In genomic region chr17:75124041-75124818, GRCh38 we compare ENCODE assay signal across 9 cellular contexts. TPM values are rescaled to one million over a fixed set of nuclear protein-coding genes. Genes with fewer than 3 reads are reported as not detected.
DNase-seq lines count a peak whose midpoint lies in the region; ATAC-seq and TF ChIP-seq lines count a peak whose summit lies in the region.
"Had no signal": no experiment of that assay in that cellular context is flagged by ENCODE, and none has a peak within 500 bp of the region (broad histone marks: within the 10 kb centered on the region; RNA-seq: fewer than 3 reads in every experiment).

No MANE protein-coding gene starts in this region.

- CTCF ChIA-PET in Panc1 (lab: Charles Lee), result interaction anchor here (0.8 to 1.9 kb wide), 2 partner anchors 10 to 65 kb away, joined by 4 to 8 read pairs; no protein-coding TSS in a partner anchor

- POLR2A ChIA-PET in Panc1 (lab: Charles Lee), result interaction anchor here (0.6 to 0.9 kb wide), 3 partner anchors 10 to 89 kb away, joined by 3 to 26 read pairs (median 5); no protein-coding TSS in a partner anchor

- H3K4me1 ChIP-seq in Panc1 (ENCODE audit: control insufficient read depth, insufficient read depth, low read length) (peaks cover 27% of the 10 kb centered on the region), hepatocyte (ENCODE audit: insufficient read depth) (peaks cover 14% of the 10 kb centered on the region)

- in situ Hi-C loops in Panc1 (cut with HindIII; ENCODE audit: low pct_unique_long_range_greater_than_20kb, low sequenced_read_pairs), result no loop called here

- TF ChIP-seq CTCF in Panc1 (IDR thresholded peaks at IDR 0.05) (no peak), hepatocyte (IDR thresholded peaks at IDR 0.05; ENCODE audit: poor library complexity) (no peak)

- DNase-seq in COLO668 (lab: John Stamatoyannopoulos, UW; ENCODE audit: unreplicated experiment) (peak; percentile 87), Panc1 (ENCODE audit: low read depth, low spot score) (peak; percentile 89), hepatocyte (ENCODE audit: low spot score) (peak; percentile 91), NCI-H146 (lab: John Stamatoyannopoulos, UW) (no peak)
- DNase-seq in activated effector memory CD4-positive, alpha-beta T cell treated with anti-CD3 and anti-CD28 coated beads, Interleukin-2, amount 50 U/mL, for 16 hours, result peak; percentile 90
- peak; percentile 68 to 69 for DNase-seq in stimulated activated CD4-positive, alpha-beta T cell treated with anti-CD3 and anti-CD28 coated beads, Interleukin-2, amount 100 ng/mL, for 24 hours

- ATAC-seq in Panc1 (peak; percentile 94), HG03039 (IDR thresholded peaks at IDR 0.05; ENCODE audit: unreplicated experiment) (no peak), GM18907 (IDR thresholded peaks at IDR 0.05; ENCODE audit: unreplicated experiment) (no peak)

- H3K79me2 ChIP-seq in hepatocyte, result peaks cover 12% of the 10 kb centered on the region

- intact Hi-C loops in Panc1 (cut with micrococcal nuclease; ENCODE audit: unreplicated experiment), result no loop called here

- 76% methylated on average over 19 of the region's 19 CpGs for WGBS in hepatocyte (ENCODE audit: low lambda C conversion rate, missing lambda C conversion rate)

- H3K9me2 ChIP-seq in hepatocyte (replicated peaks; ENCODE audit: insufficient read depth), result no peaks in the 10 kb centered on the region

- no peaks in the 10 kb centered on the region for H3K36me3 ChIP-seq in Panc1 (ENCODE audit: control insufficient read depth, insufficient read depth, low read length)
- no peaks in the 10 kb centered on the region for H3K36me3 ChIP-seq in hepatocyte (replicated peaks; ENCODE audit: insufficient read depth, low read depth)

- H3K4me3 ChIP-seq in Panc1 (ENCODE audit: low read depth in 2 of 2, low read length in 2 of 2), result no peak overlapping the region
- no peak overlapping the region for H3K4me3 ChIP-seq in hepatocyte
- H3K4me3 ChIP-seq: dorsolateral prefrontal cortex had no signal

- peak overlapping the region; percentile 59 for H3K4me2 ChIP-seq in hepatocyte

- no peaks in the 10 kb centered on the region for H4K20me1 ChIP-seq in hepatocyte (ENCODE audit: insufficient read depth, poor library complexity, severe bottlenecking)

- BruUV-seq in Panc1 (replicated peaks; lab: Mats Ljungman, UMichigan), result no TSS peak

- no peak overlapping the region for H2AFZ ChIP-seq in hepatocyte

- H3K9me3 ChIP-seq in Panc1 (ENCODE audit: control insufficient read depth, insufficient read depth, low read depth, low read length) (no peaks in the 10 kb centered on the region), hepatocyte (ENCODE audit: low read depth) (no peaks in the 10 kb centered on the region)

- H3K27me3 ChIP-seq in Panc1 (ENCODE audit: control insufficient read depth, insufficient read depth, low read length) (no peaks in the 10 kb centered on the region), hepatocyte (no peaks in the 10 kb centered on the region)
- H3K27me3 ChIP-seq: dorsolateral prefrontal cortex had no signal

- peak overlapping the region; percentile 90 for H3K27ac ChIP-seq in Panc1 (ENCODE audit: low read length)
- H3K27ac ChIP-seq in hepatocyte, result peak overlapping the region; percentile 96

RNA-seq across cellular contexts. Expression of gene NT5C, which starts 7.3 kb away (rescaled TPM):
- 63.4 TPM for total RNA-seq in Panc1 (2021; ENCODE audit: unreplicated experiment)
- 82.5 TPM for polyA plus RNA-seq in Panc1 (2012; ENCODE audit: insufficient read length)
- 46.3 and 66.8 TPM in 2 replicates for total RNA-seq in hepatocyte
- 73.3 and 82.2 TPM in 2 replicates for polyA plus RNA-seq in hepatocyte

RNA-seq across cellular contexts. Expression of gene ARMC7, which starts 14.5 kb away (rescaled TPM):
- total RNA-seq in Panc1 (2021; ENCODE audit: unreplicated experiment), result 48.7 TPM
- 74.7 TPM for polyA plus RNA-seq in Panc1 (2012; ENCODE audit: insufficient read length)
- total RNA-seq in hepatocyte, result 2.6 and 3.5 TPM in 2 replicates
- 4.0 and 4.5 TPM in 2 replicates for polyA plus RNA-seq in hepatocyte

RNA-seq across cellular contexts. Expression of gene JPT1, which starts 30.1 kb away (rescaled TPM):
- total RNA-seq in Panc1 (2021; ENCODE audit: unreplicated experiment) (448 TPM), hepatocyte (103 and 107 TPM in 2 replicates)
- polyA plus RNA-seq in Panc1 (2012; ENCODE audit: insufficient read length), result 639 TPM
- 172 and 181 TPM in 2 replicates for polyA plus RNA-seq in hepatocyte

RNA-seq across cellular contexts. Expression of gene SLC16A5, which starts 36.5 kb away (rescaled TPM):
- total RNA-seq in Panc1 (2021; ENCODE audit: unreplicated experiment) (46.6 TPM), hepatocyte (11.9 and 12.7 TPM in 2 replicates)
- polyA plus RNA-seq in Panc1 (2012; ENCODE audit: insufficient read length), result 70.7 TPM
- 12.8 and 15.8 TPM in 2 replicates for polyA plus RNA-seq in hepatocyte

RNA-seq across cellular contexts. Expression of gene SUMO2, which starts 58.5 kb away (rescaled TPM):
- total RNA-seq in Panc1 (2021; ENCODE audit: unreplicated experiment) (616 TPM), hepatocyte (112 and 115 TPM in 2 replicates)
- polyA plus RNA-seq in Panc1 (2012; ENCODE audit: insufficient read length), result 413 TPM
- polyA plus RNA-seq in hepatocyte, result 424 and 434 TPM in 2 replicates

Comparison
In these comparisons a context has a peak if more than half of its experiments do, and no peak if none do; other contexts are left out.
1. RNA of gene ARMC7, which starts 14.5 kb away (total RNA-seq): 48.7 TPM in Panc1 (single experiment); 2.6 to 3.5 TPM in hepatocyte; every median in the first group is over 10 times any median in the second.